1 cellular context compared by ENCODE assay signal in genomic region chr6:41682056-41682477, GRCh38.
TF ChIP-seq lines count a peak whose summit lies in the region.

No MANE protein-coding gene starts in this region.

TF ChIP-seq in GM12878, 131 proteins besides CTCF, POLR2A, EP300 and RAD21 (continued from another document and continues in another):
- TF ChIP-seq, protein P1, sequence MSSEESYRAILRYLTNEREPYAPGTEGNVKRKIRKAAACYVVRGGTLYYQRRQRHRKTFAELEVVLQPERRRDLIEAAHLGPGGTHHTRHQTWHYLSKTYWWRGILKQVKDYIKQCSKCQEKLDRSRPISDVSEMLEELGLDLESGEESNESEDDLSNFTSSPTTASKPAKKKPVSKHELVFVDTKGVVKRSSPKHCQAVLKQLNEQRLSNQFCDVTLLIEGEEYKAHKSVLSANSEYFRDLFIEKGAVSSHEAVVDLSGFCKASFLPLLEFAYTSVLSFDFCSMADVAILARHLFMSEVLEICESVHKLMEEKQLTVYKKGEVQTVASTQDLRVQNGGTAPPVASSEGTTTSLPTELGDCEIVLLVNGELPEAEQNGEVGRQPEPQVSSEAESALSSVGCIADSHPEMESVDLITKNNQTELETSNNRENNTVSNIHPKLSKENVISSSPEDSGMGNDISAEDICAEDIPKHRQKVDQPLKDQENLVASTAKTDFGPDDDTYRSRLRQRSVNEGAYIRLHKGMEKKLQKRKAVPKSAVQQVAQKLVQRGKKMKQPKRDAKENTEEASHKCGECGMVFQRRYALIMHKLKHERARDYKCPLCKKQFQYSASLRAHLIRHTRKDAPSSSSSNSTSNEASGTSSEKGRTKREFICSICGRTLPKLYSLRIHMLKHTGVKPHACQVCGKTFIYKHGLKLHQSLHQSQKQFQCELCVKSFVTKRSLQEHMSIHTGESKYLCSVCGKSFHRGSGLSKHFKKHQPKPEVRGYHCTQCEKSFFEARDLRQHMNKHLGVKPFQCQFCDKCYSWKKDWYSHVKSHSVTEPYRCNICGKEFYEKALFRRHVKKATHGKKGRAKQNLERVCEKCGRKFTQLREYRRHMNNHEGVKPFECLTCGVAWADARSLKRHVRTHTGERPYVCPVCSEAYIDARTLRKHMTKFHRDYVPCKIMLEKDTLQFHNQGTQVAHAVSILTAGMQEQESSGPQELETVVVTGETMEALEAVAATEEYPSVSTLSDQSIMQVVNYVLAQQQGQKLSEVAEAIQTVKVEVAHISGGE (CRISPR knock-in tag; IDR thresholded peaks at IDR 0.05) = no peak
- TF ChIP-seq BCLAF1 (IDR thresholded peaks at IDR 0.05) (no peak), ZNF24 (IDR thresholded peaks at IDR 0.05) (no peak), BCL11A (IDR thresholded peaks at IDR 0.05; ENCODE audit: low read depth, low read length) (no peak), ZNF274 (IDR thresholded peaks at IDR 0.05; ENCODE audit: insufficient read depth, insufficient read length) (no peak), PML (IDR thresholded peaks at IDR 0.05; ENCODE audit: low read length) (no peak), ZBED1 (IDR thresholded peaks at IDR 0.05; ENCODE audit: borderline replicate concordance) (no peak), KLF5 (IDR thresholded peaks at IDR 0.05; ENCODE audit: partially characterized antibody) (no peak), CEBPB (IDR thresholded peaks at IDR 0.05; ENCODE audit: borderline replicate concordance in 1 of 2, low read depth in 2 of 2, low read length in 2 of 2) (no peak), BMI1 (IDR thresholded peaks at IDR 0.05; ENCODE audit: borderline replicate concordance) (no peak), TARDBP (IDR thresholded peaks at IDR 0.05; ENCODE audit: borderline replicate concordance) (no peak), LARP7 (IDR thresholded peaks at IDR 0.05) (peak; percentile 46; the same call in 1 of the 2 replicates), EZH2 (IDR thresholded peaks at IDR 0.05; ENCODE audit: borderline replicate concordance, control insufficient read depth, low read depth, low read length) (no peak), HSF1 (IDR thresholded peaks at IDR 0.05; ENCODE audit: low read depth, low read length) (no peak), POU2F2 (IDR thresholded peaks at IDR 0.05; ENCODE audit: borderline replicate concordance, low read depth, low read length) (peak; percentile 48; the same call in 1 of the 3 replicates), MXI1 (IDR thresholded peaks at IDR 0.05; ENCODE audit: low read depth, low read length) (no peak), CHD2 (IDR thresholded peaks at IDR 0.05; ENCODE audit: borderline replicate concordance, low read depth, low read length) (peak; percentile 77; the same call in 1 of the 2 replicates), RB1 (IDR thresholded peaks at IDR 0.05; ENCODE audit: borderline replicate concordance) (peak; percentile 45; the same call in 1 of the 2 replicates), SMAD5 (IDR thresholded peaks at IDR 0.05; ENCODE audit: low read depth) (no peak), IRF4 (IDR thresholded peaks at IDR 0.05; ENCODE audit: low read depth, low read length) (no peak), ESRRA (IDR thresholded peaks at IDR 0.05; ENCODE audit: low read length) (no peak), JUND (IDR thresholded peaks at IDR 0.05; ENCODE audit: low read depth, low read length) (no peak), MTA3 (IDR thresholded peaks at IDR 0.05; ENCODE audit: borderline replicate concordance, low read length) (no peak), HCFC1 (IDR thresholded peaks at IDR 0.05; ENCODE audit: low read length) (no peak), WRNIP1 (IDR thresholded peaks at IDR 0.05; ENCODE audit: borderline replicate concordance, low read depth, low read length) (no peak), RFX5 (IDR thresholded peaks at IDR 0.05; ENCODE audit: low read depth, low read length) (no peak), PBX3 (IDR thresholded peaks at IDR 0.05; ENCODE audit: insufficient replicate concordance, low read depth, low read length) (no peak), ATF3 (IDR thresholded peaks at IDR 0.05; ENCODE audit: borderline replicate concordance, extremely low read depth, low read depth, low read length) (no peak), BRCA1 (IDR thresholded peaks at IDR 0.05; ENCODE audit: low read depth, low read length) (no peak), MEF2A (IDR thresholded peaks at IDR 0.05; ENCODE audit: insufficient read depth, low read depth, low read length) (no peak), CREB1 (IDR thresholded peaks at IDR 0.05; ENCODE audit: low read depth) (peak; percentile 12; the same call in 1 of the 2 replicates), FOS (IDR thresholded peaks at IDR 0.05; ENCODE audit: borderline replicate concordance, extremely low read depth, insufficient read length) (no peak), RAD51 (IDR thresholded peaks at IDR 0.05) (no peak), NBN (IDR thresholded peaks at IDR 0.05) (peak; percentile 33; the same call in 1 of the 2 replicates), IRF5 (IDR thresholded peaks at IDR 0.05; ENCODE audit: borderline replicate concordance) (no peak), E2F4 (IDR thresholded peaks at IDR 0.05; ENCODE audit: low read depth, low read length) (no peak), HDAC2 (IDR thresholded peaks at IDR 0.05) (no peak), RELA (IDR thresholded peaks at IDR 0.05; ENCODE audit: borderline replicate concordance, partially characterized antibody) (no peak), STAT3 (IDR thresholded peaks at IDR 0.05; ENCODE audit: low read depth, low read length) (no peak), TCF3 (IDR thresholded peaks at IDR 0.05; ENCODE audit: borderline replicate concordance, insufficient read depth, low read depth, low read length) (peak; percentile 56; the same call in 1 of the 2 replicates), CHD1 (IDR thresholded peaks at IDR 0.05; ENCODE audit: low read depth, low read length) (no peak), NR2F1 (conservative IDR thresholded peaks at IDR 0.05) (no peak), SMC3 (IDR thresholded peaks at IDR 0.05; ENCODE audit: borderline replicate concordance, low read length) (peak; percentile 79), NR2C1 (IDR thresholded peaks at IDR 0.05) (no peak), HDAC6 (IDR thresholded peaks at IDR 0.05; ENCODE audit: unreplicated experiment) (no peak), TCF7 (IDR thresholded peaks at IDR 0.05; ENCODE audit: borderline replicate concordance) (no peak), SUPT20H (IDR thresholded peaks at IDR 0.05; ENCODE audit: borderline replicate concordance, control insufficient read depth, low read depth, low read length) (no peak), CBX5 (IDR thresholded peaks at IDR 0.05; ENCODE audit: low read depth) (no peak), ASH2L (IDR thresholded peaks at IDR 0.05; ENCODE audit: borderline replicate concordance, low read depth) (no peak), CBX3 (IDR thresholded peaks at IDR 0.05; ENCODE audit: borderline replicate concordance, low read depth) (no peak), TBL1XR1 (IDR thresholded peaks at IDR 0.05; ENCODE audit: low read depth, low read length) (no peak), BACH1 (IDR thresholded peaks at IDR 0.05; ENCODE audit: borderline replicate concordance) (no peak), MTA2 (IDR thresholded peaks at IDR 0.05; ENCODE audit: low read depth) (no peak)
- TF ChIP-seq, protein P2, sequence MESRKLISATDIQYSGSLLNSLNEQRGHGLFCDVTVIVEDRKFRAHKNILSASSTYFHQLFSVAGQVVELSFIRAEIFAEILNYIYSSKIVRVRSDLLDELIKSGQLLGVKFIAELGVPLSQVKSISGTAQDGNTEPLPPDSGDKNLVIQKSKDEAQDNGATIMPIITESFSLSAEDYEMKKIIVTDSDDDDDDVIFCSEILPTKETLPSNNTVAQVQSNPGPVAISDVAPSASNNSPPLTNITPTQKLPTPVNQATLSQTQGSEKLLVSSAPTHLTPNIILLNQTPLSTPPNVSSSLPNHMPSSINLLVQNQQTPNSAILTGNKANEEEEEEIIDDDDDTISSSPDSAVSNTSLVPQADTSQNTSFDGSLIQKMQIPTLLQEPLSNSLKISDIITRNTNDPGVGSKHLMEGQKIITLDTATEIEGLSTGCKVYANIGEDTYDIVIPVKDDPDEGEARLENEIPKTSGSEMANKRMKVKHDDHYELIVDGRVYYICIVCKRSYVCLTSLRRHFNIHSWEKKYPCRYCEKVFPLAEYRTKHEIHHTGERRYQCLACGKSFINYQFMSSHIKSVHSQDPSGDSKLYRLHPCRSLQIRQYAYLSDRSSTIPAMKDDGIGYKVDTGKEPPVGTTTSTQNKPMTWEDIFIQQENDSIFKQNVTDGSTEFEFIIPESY (IDR thresholded peaks at IDR 0.05) = no peak
- TF ChIP-seq, protein P3, sequence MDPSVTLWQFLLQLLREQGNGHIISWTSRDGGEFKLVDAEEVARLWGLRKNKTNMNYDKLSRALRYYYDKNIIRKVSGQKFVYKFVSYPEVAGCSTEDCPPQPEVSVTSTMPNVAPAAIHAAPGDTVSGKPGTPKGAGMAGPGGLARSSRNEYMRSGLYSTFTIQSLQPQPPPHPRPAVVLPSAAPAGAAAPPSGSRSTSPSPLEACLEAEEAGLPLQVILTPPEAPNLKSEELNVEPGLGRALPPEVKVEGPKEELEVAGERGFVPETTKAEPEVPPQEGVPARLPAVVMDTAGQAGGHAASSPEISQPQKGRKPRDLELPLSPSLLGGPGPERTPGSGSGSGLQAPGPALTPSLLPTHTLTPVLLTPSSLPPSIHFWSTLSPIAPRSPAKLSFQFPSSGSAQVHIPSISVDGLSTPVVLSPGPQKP (IDR thresholded peaks at IDR 0.05; ENCODE audit: low read depth, low read length) = no peak
